ENCODE assay signal across 8 cellular contexts in the genomic region with DNA sequence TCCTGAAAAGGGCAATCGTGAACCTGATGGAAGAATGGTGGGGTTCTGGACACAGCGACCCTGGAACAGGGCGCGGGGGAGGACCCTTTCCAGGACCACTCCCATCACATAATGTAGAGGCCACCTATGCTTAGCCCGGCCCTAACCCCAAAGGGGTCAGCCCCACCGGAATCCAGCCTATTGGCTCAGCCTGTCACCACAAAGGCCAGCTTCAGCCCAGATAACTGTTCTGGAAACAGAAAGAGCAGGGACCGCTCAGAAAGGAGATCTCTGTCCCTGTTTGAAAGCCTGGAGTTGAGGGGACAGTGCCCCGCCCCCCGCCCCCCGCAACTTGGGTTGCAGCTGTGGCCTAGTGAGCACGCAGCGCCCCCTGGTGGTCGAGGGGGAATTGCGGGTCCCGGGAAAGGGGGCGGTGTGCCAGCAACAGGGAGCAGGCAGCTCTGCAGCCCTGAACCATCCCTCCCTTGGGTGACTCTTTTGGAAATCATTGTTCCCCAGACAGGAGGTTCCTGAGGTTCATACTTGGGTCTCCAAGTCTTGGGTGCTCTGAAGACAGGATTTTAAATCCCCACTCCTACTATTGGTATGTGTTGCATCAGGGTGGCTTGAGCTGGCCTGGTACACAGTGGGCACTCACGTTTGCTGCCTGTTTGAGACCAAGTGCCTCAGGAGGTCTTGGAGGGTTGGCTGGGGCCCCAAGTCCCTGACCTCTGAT. TPM values are rescaled to one million over a fixed set of nuclear protein-coding genes. Genes with fewer than 3 reads are reported as not detected.
DNase-seq lines count a peak whose midpoint lies in the region; ATAC-seq and TF ChIP-seq lines count a peak whose summit lies in the region.
"Had no signal": no experiment of that assay in that cellular context is flagged by ENCODE, and none has a peak within 500 bp of the region (broad histone marks: within the 10 kb centered on the region; RNA-seq: fewer than 3 reads in every experiment).

No MANE protein-coding gene starts in this region.

- H3K27me3 ChIP-seq in GM06990 (replicated peaks; ENCODE audit: control insufficient read depth, insufficient read depth, low read length) = no peaks in the 10 kb centered on the region; the same call in 1 of the 2 replicates

- DNase-seq in GM06990 (ENCODE audit: extremely low read depth, insufficient read length) (peak; percentile 70), LHCN-M2 (ENCODE audit: low read depth) (peak; percentile 38), caudate nucleus (lab: John Stamatoyannopoulos, UW) (peak in 54 of 61 donors; percentile 6 to 83 (median 47)), left kidney (ENCODE audit: low read depth, low spot score) (peak; percentile 80)
- peak; percentile 54 for DNase-seq in activated CD4-positive, CD25-positive, alpha-beta regulatory T cell treated with anti-CD3 and anti-CD28 coated beads, Interleukin-2, amount 50 U/mL, for 16 hours (ENCODE audit: low read depth, low spot score)
- peak; percentile 78 for DNase-seq in stimulated activated CD4-positive, alpha-beta T cell treated with anti-CD3 and anti-CD28 coated beads, Interleukin-4, amount 100 ng/mL, for 1 hour

- no peak overlapping the region for H3K27ac ChIP-seq in caudate nucleus (ENCODE audit: low read depth, low read length)

- ATAC-seq in GM18867 (IDR thresholded peaks at IDR 0.05; ENCODE audit: unreplicated experiment) = no peak

- no peak overlapping the region for H3K4me3 ChIP-seq in GM06990 (replicated peaks; ENCODE audit: low read depth, low read length)

- no peaks in the 10 kb centered on the region for H3K36me3 ChIP-seq in GM06990 (ENCODE audit: control insufficient read depth, insufficient read depth, low read length)

- peak; percentile 95 for TF ChIP-seq CTCF in GM06990 (IDR thresholded peaks at IDR 0.05; ENCODE audit: insufficient read depth, low read length, poor library complexity, severe bottlenecking)

RNA-seq across cellular contexts. Expression of a gene that starts 1.5 kb away (rescaled TPM):
- total RNA-seq in LHCN-M2 (2014; rRNA removed) = not detected in 2 replicates
- polyA plus RNA-seq in LHCN-M2 (2012) = not detected

RNA-seq across cellular contexts. Expression of a gene that starts 21.6 kb away (rescaled TPM):
- total RNA-seq in LHCN-M2 (2014; rRNA removed) = not detected in 2 replicates
- 0.09 TPM for polyA plus RNA-seq in LHCN-M2 (2012)

RNA-seq across cellular contexts. Expression of a gene that starts 29.1 kb away (rescaled TPM):
- 0.11 and 0.13 TPM in 2 replicates for total RNA-seq in LHCN-M2 (2014; rRNA removed)
- polyA plus RNA-seq in LHCN-M2 (2012) = 0.12 TPM

RNA-seq across cellular contexts. Expression of a gene that starts 47.7 kb away (rescaled TPM):
- not detected in 2 replicates for total RNA-seq in LHCN-M2 (2014; rRNA removed)
- polyA plus RNA-seq in LHCN-M2 (2012) = not detected
- polyA plus RNA-seq: esophagus had no signal

RNA-seq across cellular contexts. Expression of a gene that starts 56.7 kb away (rescaled TPM):
- 84.3 and 85.6 TPM in 2 replicates for total RNA-seq in LHCN-M2 (2014; rRNA removed)
- polyA plus RNA-seq in LHCN-M2 (2012) = 69.6 TPM
